In the genomic region with DNA sequence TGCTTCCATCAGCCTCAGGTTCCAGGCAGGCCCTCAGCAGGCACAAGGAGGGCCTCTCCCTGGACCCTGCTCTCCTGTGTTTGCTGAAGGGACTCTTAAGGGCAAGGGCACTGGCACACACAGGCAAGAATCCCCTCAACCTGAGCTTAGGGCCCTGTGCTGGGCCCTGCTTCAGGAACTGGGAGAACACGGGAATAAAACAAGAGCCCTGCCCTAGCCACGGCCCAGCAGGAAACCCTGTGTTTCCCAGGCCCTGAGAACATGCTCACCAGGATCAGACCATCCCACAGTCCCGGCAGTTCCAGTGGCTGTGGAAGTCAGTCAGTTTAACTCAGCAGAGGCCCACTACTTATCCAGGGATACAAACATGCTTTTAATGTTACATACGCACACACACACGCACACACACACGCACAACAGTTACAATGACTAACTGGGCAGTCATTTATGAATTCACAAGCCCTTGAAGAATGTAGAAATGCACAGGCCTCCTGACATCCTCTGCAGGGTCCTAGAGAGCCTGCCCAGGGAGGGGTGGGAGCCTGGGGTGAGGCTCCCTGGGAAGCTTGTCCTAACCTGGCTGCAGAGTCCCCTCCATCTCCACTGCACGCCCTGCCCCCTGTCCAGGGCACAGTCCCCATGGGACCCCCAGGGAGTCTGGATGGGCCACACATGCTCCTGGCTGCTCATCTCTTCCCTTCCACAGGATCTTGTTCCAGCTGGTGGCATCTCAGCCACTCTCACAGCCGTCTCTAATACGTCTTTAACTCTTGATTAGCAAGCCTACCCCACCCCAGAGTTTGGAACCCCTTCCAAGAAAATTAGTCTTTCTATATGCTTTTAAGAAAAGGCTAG, we compare ENCODE assay signal across 18 cellular contexts.
A peak's percentile ranks its signal among the peaks of the same experiment; 100 is the strongest.
DNase-seq lines count a peak whose midpoint lies in the region; ATAC-seq, FAIRE-seq and TF ChIP-seq lines count a peak whose summit lies in the region.
"Had no signal": no experiment of that assay in that cellular context is flagged by ENCODE, and none has a peak within 500 bp of the region (broad histone marks: within the 10 kb centered on the region; RNA-seq: fewer than 3 reads in every experiment).

No MANE protein-coding gene starts in this region.

- H2AFZ ChIP-seq in hepatocyte (no peak overlapping the region), neuronal stem cell (ENCODE audit: low read length) (no peak overlapping the region), HepG2 (ENCODE audit: low read length) (no peak overlapping the region)

- TF ChIP-seq EP300 in HepG2 (IDR thresholded peaks at IDR 0.05; ENCODE audit: low read depth in 2 of 2, low read length in 2 of 2) (no peak), HepG2 (CRISPR knock-in tag; IDR thresholded peaks at IDR 0.05; ENCODE audit: borderline replicate concordance) (no peak)

- no peak for ATAC-seq in left cardiac atrium
- no peak for ATAC-seq in left ventricle myocardium superior
- ATAC-seq in HG02884 (IDR thresholded peaks at IDR 0.05; ENCODE audit: unreplicated experiment), result no peak
- ATAC-seq in HG02870 (IDR thresholded peaks at IDR 0.05; ENCODE audit: unreplicated experiment), result no peak
- ATAC-seq in HepG2, result no peak
- ATAC-seq: A549, Right ventricle myocardium inferior had no signal

- H3K14ac ChIP-seq in neuronal stem cell (ENCODE audit: low read length), result peak overlapping the region; percentile 63

- no peaks in the 10 kb centered on the region for H3K79me1 ChIP-seq in neuronal stem cell (ENCODE audit: low read depth, low read length)

- no peaks in the 10 kb centered on the region for H3K9me3 ChIP-seq in hepatocyte (ENCODE audit: low read depth)
- H3K9me3 ChIP-seq in neuronal stem cell (replicated peaks in 1 of 2; ENCODE audit: control insufficient read depth in 2 of 2, insufficient read depth in 1 of 2, low read depth in 1 of 2, low read length in 2 of 2), result peaks cover 0 to 1% of the 10 kb centered on the region in 2 donors
- no peaks in the 10 kb centered on the region for H3K9me3 ChIP-seq in HepG2 (ENCODE audit: low read length)
- H3K9me3 ChIP-seq: A549 had no signal

- peak overlapping the region; percentile 9 for H4K91ac ChIP-seq in neuronal stem cell (ENCODE audit: low read depth, low read length, poor library complexity)

- in situ Hi-C loops in HepG2 (cut with HindIII; ENCODE audit: extremely low pct_ligation_motif_present, low pct_unique_long_range_greater_than_20kb), result no loop called here

- no peak overlapping the region for H4K8ac ChIP-seq in neuronal stem cell (ENCODE audit: low read depth, low read length)

- H3K79me2 ChIP-seq in hepatocyte, result no peaks in the 10 kb centered on the region
- H3K79me2 ChIP-seq in HepG2 (ENCODE audit: insufficient read depth, low read length), result no peaks in the 10 kb centered on the region

- CTCF ChIA-PET in HEK293T (lab: Yijun Ruan, JAX), result no interaction called here
- CTCF ChIA-PET in HepG2 (lab: Yijun Ruan, JAX; ENCODE audit: low intra/inter-chr PET ratio, low total read pairs), result no interaction called here

- BruUV-seq in HepG2 (replicated peaks; lab: Mats Ljungman, UMichigan), result no TSS peak

- H3K36me3 ChIP-seq in hepatocyte (replicated peaks; ENCODE audit: insufficient read depth, low read depth) (no peaks in the 10 kb centered on the region), neuronal stem cell (replicated peaks in 1 of 2; ENCODE audit: control insufficient read depth in 2 of 2, insufficient read depth in 2 of 2, low read length in 2 of 2) (no peaks in the 10 kb centered on the region), HepG2 (replicated peaks in 1 of 2; ENCODE audit: control insufficient read depth in 1 of 2, insufficient read depth in 2 of 2, low read length in 2 of 2) (no peaks in the 10 kb centered on the region)

- WGBS in hepatocyte (ENCODE audit: low lambda C conversion rate, missing lambda C conversion rate), result 69% methylated on average over 9 of the region's 9 CpGs
- WGBS in neuronal stem cell (ENCODE audit: extremely low coverage in 2 of 2, insufficient read length in 2 of 2, insufficient replicate concordance in 1 of 2), 2 donors, result no CpG with 5 or more reads among the region's 9 CpGs
- WGBS in HepG2 (ENCODE audit: low lambda C conversion rate), result 0% methylated on average over 5 of the region's 9 CpGs

- no peak overlapping the region for H2BK12ac ChIP-seq in neuronal stem cell (ENCODE audit: low read length)

- H3K9ac ChIP-seq in neuronal stem cell (ENCODE audit: low read depth, low read length, poor library complexity) (no peak overlapping the region), HepG2 (ENCODE audit: insufficient read depth, low read depth, low read length) (no peak overlapping the region)

- H2BK15ac ChIP-seq in neuronal stem cell (ENCODE audit: low read length), result peak overlapping the region; percentile 63

- H3K4me3 ChIP-seq in hepatocyte, result no peak overlapping the region
- no peak overlapping the region for H3K4me3 ChIP-seq in neuronal stem cell (ENCODE audit: low read length in 2 of 2)
- no peak overlapping the region for H3K4me3 ChIP-seq in HepG2 (replicated peaks in 1 of 3; ENCODE audit: insufficient read depth in 1 of 3, low read depth in 2 of 3, low read length in 3 of 3)
- H3K4me3 ChIP-seq: A549 had no signal

- no peaks in the 10 kb centered on the region for H3K9me2 ChIP-seq in hepatocyte (replicated peaks; ENCODE audit: insufficient read depth)

- H2BK5ac ChIP-seq in neuronal stem cell (ENCODE audit: low read length), result no peak overlapping the region

- no peak overlapping the region for H2BK120ac ChIP-seq in neuronal stem cell (ENCODE audit: low read depth, low read length)

- H4K20me1 ChIP-seq in hepatocyte (ENCODE audit: insufficient read depth, poor library complexity, severe bottlenecking) (no peaks in the 10 kb centered on the region), HepG2 (ENCODE audit: insufficient read depth, low read length) (no peaks in the 10 kb centered on the region)

- H3K23ac ChIP-seq in neuronal stem cell (ENCODE audit: low read depth, low read length, poor library complexity), result no peak overlapping the region

- no peak for FAIRE-seq in HepG2 (lab: Jason Lieb, UNC)
- FAIRE-seq: A549, H1 had no signal

- TF ChIP-seq POLR2A in HepG2 (IDR thresholded peaks at IDR 0.05; ENCODE audit: insufficient read depth in 1 of 2, low read depth in 2 of 2, low read length in 2 of 2), result no peak

- peak overlapping the region; percentile 28 for H3K18ac ChIP-seq in neuronal stem cell (ENCODE audit: low read length)

- no peak overlapping the region for H2AK5ac ChIP-seq in neuronal stem cell (ENCODE audit: low read depth, low read length)

- H3K27me3 ChIP-seq in hepatocyte (no peaks in the 10 kb centered on the region), neuronal stem cell (ENCODE audit: control insufficient read depth in 3 of 3, insufficient read depth in 3 of 3, low read depth in 1 of 3, low read length in 3 of 3) (no peaks in the 10 kb centered on the region), HepG2 (ENCODE audit: control insufficient read depth in 1 of 2, insufficient read depth in 2 of 2, low read length in 2 of 2) (peaks cover 11 to 51% of the 10 kb centered on the region in 2 experiments; a peak in 4 of 5 replicates)

- DNase-seq in left cardiac atrium (peak; percentile 2), left ventricle myocardium superior (no peak), hepatocyte (ENCODE audit: low spot score) (peak; percentile 39), neuronal stem cell (ENCODE audit: low spot score) (no peak), HEK293T (ENCODE audit: extremely low spot score) (no peak), HepG2 (ENCODE audit: low spot score) (no peak)
- DNase-seq: CD4-positive, CD25-positive, alpha-beta regulatory T cell; DMS53; NCI-H1417 treated with DMSO at 0.1 percent for 48 hours; NCI-H2029 treated with DMSO at 0.1 percent for 48 hours; NCI-H226; NCI-H526; NK-92 treated with Interleukin-12 subunit alpha and Interleukin-12 subunit beta, amount 100 ng/mL, for 24 hours had no signal

- no peak overlapping the region for H3K27ac ChIP-seq in hepatocyte
- H3K27ac ChIP-seq in neuronal stem cell (replicated peaks; ENCODE audit: low read length), result no peak overlapping the region
- H3K27ac ChIP-seq in HepG2 (ENCODE audit: extremely low read length, insufficient read depth, low read length), result no peak overlapping the region
- H3K27ac ChIP-seq: A549 had no signal

- POLR2A ChIA-PET in HEK293T (lab: Yijun Ruan, JAX) (no interaction called here), HepG2 (lab: Yijun Ruan, JAX) (no interaction called here)

- intact Hi-C loops in left cardiac atrium (cut with DNase I) (no loop called here), left ventricle myocardium superior (cut with micrococcal nuclease) (no loop called here), HepG2 (cut with micrococcal nuclease; ENCODE audit: unreplicated experiment) (no loop called here)

- H3K4ac ChIP-seq in neuronal stem cell (ENCODE audit: low read length), result no peak overlapping the region

- H3K4me1 ChIP-seq in hepatocyte (ENCODE audit: insufficient read depth), result no peaks in the 10 kb centered on the region
- peaks cover 0 to 3% of the 10 kb centered on the region in 2 donors for H3K4me1 ChIP-seq in neuronal stem cell (ENCODE audit: control insufficient read depth in 2 of 2, insufficient read depth in 1 of 2, low read depth in 1 of 2, low read length in 2 of 2)
- no peaks in the 10 kb centered on the region for H3K4me1 ChIP-seq in HepG2 (ENCODE audit: insufficient read depth, low read length)
- H3K4me1 ChIP-seq: A549 had no signal

- TF ChIP-seq CTCF in hepatocyte (IDR thresholded peaks at IDR 0.05; ENCODE audit: poor library complexity) (no peak), HepG2 (CRISPR knock-in tag; IDR thresholded peaks at IDR 0.05) (no peak)

- H3K4me2 ChIP-seq in hepatocyte (no peak overlapping the region), neuronal stem cell (ENCODE audit: insufficient read depth, low read length, poor library complexity, severe bottlenecking) (no peak overlapping the region), HepG2 (ENCODE audit: low read depth, low read length) (no peak overlapping the region)
- H3K4me2 ChIP-seq: A549 had no signal

- no peak for TF ChIP-seq RAD21 in HepG2 (CRISPR knock-in tag; IDR thresholded peaks at IDR 0.05)

TF ChIP-seq in HEK293T, 16 proteins besides CTCF, POLR2A, EP300 and RAD21:
- TF ChIP-seq BHLHE40 (IDR thresholded peaks at IDR 0.05; ENCODE audit: borderline replicate concordance), result no peak

TF ChIP-seq in HepG2, 621 proteins besides CTCF, POLR2A, EP300 and RAD21 (continues in another document):
- no peak for TF ChIP-seq FOXK2 (IDR thresholded peaks at IDR 0.05)

Comparison
In these comparisons a context has a peak if more than half of its experiments do, and no peak if none do; other contexts are left out.
1. DNase-seq: peak in left cardiac atrium (single experiment) and hepatocyte (single experiment); none in left ventricle myocardium superior (single experiment), neuronal stem cell (single experiment), HEK293T (single experiment) and HepG2 (single experiment).